In the genomic region with DNA sequence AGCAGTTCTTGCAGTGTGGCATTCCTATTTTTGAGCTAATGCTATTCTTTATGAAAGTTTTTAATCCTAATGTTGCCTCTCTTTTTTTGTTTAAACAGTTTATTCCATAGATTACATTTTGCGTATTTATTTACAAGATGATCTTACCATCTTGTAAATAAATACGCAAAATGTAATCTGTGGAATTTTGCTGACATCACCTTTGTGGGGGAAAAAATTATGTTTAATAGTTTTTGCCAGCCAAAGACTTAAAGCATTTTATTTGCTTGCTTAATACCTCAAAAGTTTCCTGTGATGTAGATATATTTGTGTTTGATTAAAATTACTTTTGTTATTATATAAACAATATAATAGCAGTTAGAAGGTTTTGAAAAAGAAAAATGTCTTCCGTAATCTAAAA, we compare ENCODE assay signal across 24 cellular contexts.
"Had no signal": no experiment of that assay in that cellular context is flagged by ENCODE, and none has a peak within 500 bp of the region (broad histone marks: within the 10 kb centered on the region; RNA-seq: fewer than 3 reads in every experiment).

No MANE protein-coding gene starts in this region.

- H3K9me3 ChIP-seq: esophagus muscularis mucosa, gastrocnemius medialis, heart right ventricle, lower lobe of right lung, mucosa of descending colon had no signal

- H3K27ac ChIP-seq: coronary artery, dorsolateral prefrontal cortex, esophagus muscularis mucosa, foreskin keratinocyte, gastrocnemius medialis, heart right ventricle, lower lobe of right lung had no signal

- FAIRE-seq: colon, endothelial cell of umbilical vein, kidney had no signal

- H3K4me1 ChIP-seq: foreskin keratinocyte, gastrocnemius medialis, heart right ventricle, lower lobe of right lung had no signal

- DNase-seq: dermis blood vessel endothelial cell; dorsolateral prefrontal cortex; effector CD4-positive, alpha-beta T cell; effector memory CD4-positive, alpha-beta T cell; foreskin keratinocyte; gastrocnemius medialis; glutamatergic neuron; head of caudate nucleus; heart right ventricle; hippocampal formation; islet precursor cell; kidney; kidney glomerular epithelial cell; left colon; left ventricle myocardium superior; lower lobe of right lung; mesenchymal stem cell; mucosa of descending colon; naive B cell had no signal

- H3K27me3 ChIP-seq: dorsolateral prefrontal cortex, esophagus muscularis mucosa, foreskin keratinocyte, gastrocnemius medialis, heart right ventricle had no signal

- H3K4me3 ChIP-seq: coronary artery, dorsolateral prefrontal cortex, esophagus muscularis mucosa, gastrocnemius medialis, heart right ventricle, lower lobe of right lung, mucosa of descending colon had no signal

- ATAC-seq: foreskin keratinocyte, gastrocnemius medialis, heart right ventricle, left colon, left lobe of liver, left ventricle myocardium superior, lower lobe of right lung, mucosa of descending colon had no signal

- H3K36me3 ChIP-seq: esophagus muscularis mucosa, gastrocnemius medialis, lower lobe of right lung had no signal
